Comparison of ENCODE assay signal across 10 cellular contexts in the genomic region with DNA sequence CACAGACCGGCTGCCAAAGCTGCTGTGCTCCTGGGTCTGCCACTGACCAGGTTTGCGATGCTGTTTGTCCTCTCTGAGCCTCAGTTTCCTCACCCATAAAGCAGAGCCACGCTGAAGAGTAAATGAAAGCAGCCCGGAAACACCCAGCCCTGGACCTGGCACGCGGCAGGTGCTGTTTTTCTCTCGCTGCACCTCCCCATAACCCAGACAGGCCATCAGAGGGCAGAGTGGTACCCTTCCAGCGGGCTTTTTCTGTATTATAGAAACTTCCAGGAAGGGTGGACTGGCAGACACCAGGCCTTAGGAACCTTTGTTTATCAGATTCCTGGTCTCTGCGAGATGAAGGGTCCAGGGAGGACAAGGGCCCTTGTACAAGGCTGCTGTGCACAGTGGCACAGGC. TPM values are rescaled to one million over a fixed set of nuclear protein-coding genes. Genes with fewer than 3 reads are reported as not detected.
DNase-seq lines count a peak whose midpoint lies in the region; ATAC-seq, FAIRE-seq and TF ChIP-seq lines count a peak whose summit lies in the region.
"Had no signal": no experiment of that assay in that cellular context is flagged by ENCODE, and none has a peak within 500 bp of the region (broad histone marks: within the 10 kb centered on the region; RNA-seq: fewer than 3 reads in every experiment).

No MANE protein-coding gene starts in this region.

- CTCF ChIA-PET in A549 (lab: Yijun Ruan, JAX) (interaction anchor here (0.5 to 1.8 kb wide), 14 partner anchors 8 to 475 kb away, joined by 3 to 5 read pairs (median 4); no protein-coding TSS in a partner anchor), PC-9 (lab: Charles Lee) (no interaction called here)

- no peaks in the 10 kb centered on the region for H3K4me1 ChIP-seq in A549
- no peaks in the 10 kb centered on the region for H3K4me1 ChIP-seq in PC-9 (replicated peaks; ENCODE audit: insufficient read depth)
- H3K4me1 ChIP-seq in hepatocyte (ENCODE audit: insufficient read depth), result no peaks in the 10 kb centered on the region
- H3K4me1 ChIP-seq: adrenal gland had no signal

- POLR2A ChIA-PET in A549 (lab: Yijun Ruan, JAX) (no interaction called here), PC-9 (lab: Charles Lee; ENCODE audit: unreplicated experiment) (no interaction called here)

- BruUV-seq in PC-9 (replicated peaks; lab: Mats Ljungman, UMichigan), result no TSS peak

- TF ChIP-seq RAD21 in A549 (conservative IDR thresholded peaks at IDR 0.05 in 1 of 2, IDR thresholded peaks at IDR 0.05 in 1 of 2), result peak; percentile 47 to 52

- peak; percentile 31 for TF ChIP-seq CTCF in A549 (IDR thresholded peaks at IDR 0.05)
- peak; percentile 67 for TF ChIP-seq CTCF in PC-9 (conservative IDR thresholded peaks at IDR 0.05)
- TF ChIP-seq CTCF in hepatocyte (IDR thresholded peaks at IDR 0.05; ENCODE audit: poor library complexity), result peak; percentile 26

- no peak for FAIRE-seq in A549 (lab: Jason Lieb, UNC)

- H4K20me1 ChIP-seq in PC-9 (ENCODE audit: insufficient read depth), result no peaks in the 10 kb centered on the region
- H4K20me1 ChIP-seq in hepatocyte (ENCODE audit: insufficient read depth, poor library complexity, severe bottlenecking), result no peaks in the 10 kb centered on the region

- 25% methylated on average over 9 of the region's 9 CpGs for WGBS in A549 (ENCODE audit: missing lambda C conversion rate)
- WGBS in hepatocyte (ENCODE audit: low lambda C conversion rate, missing lambda C conversion rate), result 62% methylated on average over 9 of the region's 9 CpGs

- H3K9me3 ChIP-seq in A549 (no peaks in the 10 kb centered on the region), PC-9 (ENCODE audit: insufficient read depth, low read depth) (no peaks in the 10 kb centered on the region), hepatocyte (ENCODE audit: low read depth) (no peaks in the 10 kb centered on the region)
- H3K9me3 ChIP-seq: adrenal gland, SJSA1 had no signal

- H3K4me2 ChIP-seq in A549, result no peak overlapping the region
- 0 out of 2 replicates have a peak overlapping the region, but pooled peaks have one; percentile 4 for H3K4me2 ChIP-seq in PC-9
- no peak overlapping the region for H3K4me2 ChIP-seq in hepatocyte

- intact Hi-C loops in PC-9 (cut with micrococcal nuclease; ENCODE audit: unreplicated experiment), result loop anchor here (2.0 kb wide), 1 partner anchor 35 kb away; no protein-coding TSS in a partner anchor

- H3K27me3 ChIP-seq in PC-9 (ENCODE audit: insufficient read depth, low read depth) (no peaks in the 10 kb centered on the region), hepatocyte (peaks cover 21% of the 10 kb centered on the region)

- H3K9me2 ChIP-seq in PC-9 (ENCODE audit: insufficient read depth) (no peaks in the 10 kb centered on the region), hepatocyte (replicated peaks; ENCODE audit: insufficient read depth) (no peaks in the 10 kb centered on the region)

- no peak for TF ChIP-seq EP300 in A549 (IDR thresholded peaks at IDR 0.05)

- peaks cover 4% of the 10 kb centered on the region; the same call in 1 of the 2 replicates for H3F3A ChIP-seq in PC-9 (ENCODE audit: insufficient read depth, low read depth)

- DNase-seq in A549 (ENCODE audit: low read depth in 1 of 2, low spot score in 1 of 2) (peak in 1 of 2 experiments; percentile 20), ELR (ENCODE audit: low read depth) (peak; percentile 30), PC-9 (peak in 1 of 2 experiments; percentile 45), hepatocyte (ENCODE audit: low spot score) (no peak), NAMALWA (ENCODE audit: low spot score) (no peak), OCI-M2 (lab: John Stamatoyannopoulos, UW; ENCODE audit: unreplicated experiment) (no peak)
- DNase-seq: adrenal gland had no signal

- H3K27ac ChIP-seq in A549 (no peak overlapping the region), PC-9 (no peak overlapping the region), hepatocyte (no peak overlapping the region)
- H3K27ac ChIP-seq: adrenal gland, SJSA1 had no signal

- H3K4me3 ChIP-seq in A549 (no peak overlapping the region), PC-9 (no peak overlapping the region), hepatocyte (no peak overlapping the region)
- H3K4me3 ChIP-seq: adrenal gland, SJSA1 had no signal

- H3K79me2 ChIP-seq in PC-9 (ENCODE audit: low read depth), result no peaks in the 10 kb centered on the region
- H3K79me2 ChIP-seq in hepatocyte, result no peaks in the 10 kb centered on the region

- no peaks in the 10 kb centered on the region for H3K36me3 ChIP-seq in PC-9 (ENCODE audit: low read depth)
- H3K36me3 ChIP-seq in hepatocyte (replicated peaks; ENCODE audit: insufficient read depth, low read depth), result no peaks in the 10 kb centered on the region
- H3K36me3 ChIP-seq: adrenal gland, SJSA1 had no signal

- no peak for TF ChIP-seq POLR2A in A549 (IDR thresholded peaks at IDR 0.05; ENCODE audit: low read length)
- TF ChIP-seq POLR2A in GM18505 (IDR thresholded peaks at IDR 0.05; ENCODE audit: borderline replicate concordance, extremely low read depth, insufficient read depth, insufficient read length), result no peak

- H2AFZ ChIP-seq in PC-9, result no peak overlapping the region
- H2AFZ ChIP-seq in hepatocyte, result no peak overlapping the region

- ATAC-seq in A549, result peak; percentile 66 to 70; a peak in 4 of 6 replicates
- no peak for ATAC-seq in GM18505 (IDR thresholded peaks at IDR 0.05; ENCODE audit: unreplicated experiment)
- no peak for ATAC-seq in GM18873 (IDR thresholded peaks at IDR 0.05; ENCODE audit: low FRiP score, unreplicated experiment)

TF ChIP-seq in A549, 52 proteins besides CTCF, POLR2A, EP300 and RAD21:
- no peak for TF ChIP-seq FOSB (CRISPR knock-in tag; IDR thresholded peaks at IDR 0.05)
- TF ChIP-seq SMC3 (IDR thresholded peaks at IDR 0.05), result peak; percentile 33; the same call in 2 of the 3 replicates
- TF ChIP-seq ZC3H11A (IDR thresholded peaks at IDR 0.05), result no peak

RNA-seq across cellular contexts. Expression of gene FGF19, which starts 17.9 kb away (rescaled TPM):
- polyA plus RNA-seq in A549 (2011; rRNA removed), result 0.28 and 0.31 TPM in 2 replicates
- 0.07 and 0.12 TPM in 2 replicates for polyA plus RNA-seq in A549 (2012; cell fraction: cytosol; rRNA removed)
- 0.07 and 0.11 TPM in 2 replicates for polyA plus RNA-seq in A549 (2012; cell fraction: nucleus; rRNA removed)
- 0.05 TPM in 1 of 3 replicates, not detected in the others for polyA plus RNA-seq in A549 (2017; fragmentation: RNase III; extraction: RNeasy Plus Mini Kit Qiagen cat#74134 plus additional on column Dnase treatment)
- polyA minus RNA-seq in A549 (2011; rRNA and poly(A)+ RNA removed), result 0.24 TPM in 1 of 2 replicates, not detected in the other
- total RNA-seq in PC-9 (2021), result 2.0 and 3.4 TPM in 2 replicates
- total RNA-seq in hepatocyte, result 0.16 and 1.0 TPM in 2 replicates
- polyA plus RNA-seq in hepatocyte, result not detected in 2 replicates
- total RNA-seq: adrenal gland had no signal
- polyA plus RNA-seq: adrenal gland had no signal

RNA-seq across cellular contexts. Expression of gene LTO1, which starts 46.6 kb away (rescaled TPM):
- polyA plus RNA-seq in A549 (2011; rRNA removed) (20.0 and 25.1 TPM in 2 replicates), A549 (2017; fragmentation: RNase III; extraction: RNeasy Plus Mini Kit Qiagen cat#74134 plus additional on column Dnase treatment) (27.0 to 30.3 TPM (median 29.7 TPM) in 3 replicates), hepatocyte (12.6 and 19.6 TPM in 2 replicates)
- 27.7 TPM in 2 replicates for polyA plus RNA-seq in A549 (2012; cell fraction: cytosol; rRNA removed)
- 31.5 and 54.7 TPM in 2 replicates for polyA plus RNA-seq in A549 (2012; cell fraction: nucleus; rRNA removed)
- polyA minus RNA-seq in A549 (2011; rRNA and poly(A)+ RNA removed), result 11.0 TPM in 2 replicates
- total RNA-seq in PC-9 (2021) (41.1 and 50.3 TPM in 2 replicates), hepatocyte (13.4 and 32.9 TPM in 2 replicates)

RNA-seq across cellular contexts. Expression of gene FGF4, which starts 53.4 kb away (rescaled TPM):
- polyA plus RNA-seq in A549 (2011; rRNA removed), result not detected in 2 replicates
- not detected in 2 replicates for polyA plus RNA-seq in A549 (2012; cell fraction: cytosol; rRNA removed)
- not detected in 2 replicates for polyA plus RNA-seq in A549 (2012; cell fraction: nucleus; rRNA removed)
- polyA plus RNA-seq in A549 (2017; fragmentation: RNase III; extraction: RNeasy Plus Mini Kit Qiagen cat#74134 plus additional on column Dnase treatment), result not detected in 3 replicates
- not detected in 2 replicates for polyA minus RNA-seq in A549 (2011; rRNA and poly(A)+ RNA removed)
- total RNA-seq in PC-9 (2021), result not detected in 2 replicates
- not detected in 2 replicates for total RNA-seq in hepatocyte
- polyA plus RNA-seq in hepatocyte, result not detected in 2 replicates
- total RNA-seq: adrenal gland, SJSA1 had no signal
- polyA plus RNA-seq: adrenal gland had no signal

Comparison
In these comparisons a context has a peak if more than half of its experiments do, and no peak if none do; other contexts are left out.
1. ATAC-seq: peak in A549 (2 of 2); none in GM18505 (single experiment) and GM18873 (single experiment).
2. Peak in every context shown above with its lines, with median percentiles within 50 percentile points of each other: CTCF ChIP-seq.